Comparison of ENCODE assay signal across 23 cellular contexts in genomic region chr13:72556945-72557344, GRCh38.
DNase-seq lines count a peak whose midpoint lies in the region; ATAC-seq, FAIRE-seq and TF ChIP-seq lines count a peak whose summit lies in the region.
"Had no signal": no experiment of that assay in that cellular context is flagged by ENCODE, and none has a peak within 500 bp of the region (broad histone marks: within the 10 kb centered on the region; RNA-seq: fewer than 3 reads in every experiment).

No MANE protein-coding gene starts in this region.

- H4K20me1 ChIP-seq in mammary epithelial cell (ENCODE audit: insufficient read depth, low read length) (no peaks in the 10 kb centered on the region), osteoblast (ENCODE audit: insufficient read depth, low read length) (no peaks in the 10 kb centered on the region)
- H4K20me1 ChIP-seq: BLaER1 had no signal

- WGBS in mammary epithelial cell (ENCODE audit: low coverage, missing lambda C conversion rate) = 89% methylated on average over 1 of the region's 1 CpG

- peak overlapping the region; percentile 16 for H3K27ac ChIP-seq in mammary epithelial cell (ENCODE audit: insufficient read depth, low read depth, low read length)
- no peak overlapping the region for H3K27ac ChIP-seq in osteoblast (ENCODE audit: low read depth, low read length)
- H3K27ac ChIP-seq in tibial artery = no peak overlapping the region
- H3K27ac ChIP-seq: 22Rv1, BLaER1, C4-2B had no signal

- CTCF ChIA-PET in mammary epithelial cell (lab: Charles Lee; ENCODE audit: low non-redundant PET) = no interaction called here
- CTCF ChIA-PET in MCF 10A (lab: Yijun Ruan, JAX) = no interaction called here

- peaks cover 6% of the 10 kb centered on the region for H3K4me1 Mint-ChIP-seq in MCF 10A (ENCODE audit: insufficient read depth, unreplicated experiment)
- H3K4me1 Mint-ChIP-seq: B cell; CD4-positive, CD25-positive, alpha-beta regulatory T cell; GM23338; H9 had no signal

- no peaks in the 10 kb centered on the region for H3K36me3 Mint-ChIP-seq in MCF 10A (ENCODE audit: insufficient read depth, unreplicated experiment)
- H3K36me3 Mint-ChIP-seq: CD4-positive, CD25-positive, alpha-beta regulatory T cell; CD8-positive, alpha-beta T cell had no signal

- intact Hi-C loops in mammary epithelial cell (cut with micrococcal nuclease) = no loop called here
- intact Hi-C loops in MCF 10A (cut with micrococcal nuclease) = no loop called here
- intact Hi-C loops in tibial artery (cut with DNase I; ENCODE audit: low total_unique reads) = no loop called here

- H3K4me3 ChIP-seq in mammary epithelial cell (replicated peaks in 1 of 3; ENCODE audit: insufficient read depth in 1 of 3, low read depth in 2 of 3, low read length in 3 of 3) (no peak overlapping the region), bronchial epithelial cell (ENCODE audit: low read depth, low read length) (no peak overlapping the region), osteoblast (ENCODE audit: insufficient read depth, low read length) (no peak overlapping the region), tibial artery (no peak overlapping the region)
- H3K4me3 ChIP-seq: BLaER1, GM23338 had no signal

- H3K4me3 Mint-ChIP-seq in MCF 10A (ENCODE audit: unreplicated experiment) = no peak overlapping the region
- H3K4me3 Mint-ChIP-seq: B cell; CD4-positive, CD25-positive, alpha-beta regulatory T cell; CD8-positive, alpha-beta T cell; GM23338; H9 had no signal

- no peak overlapping the region for H3K27ac Mint-ChIP-seq in MCF 10A (ENCODE audit: low read depth, unreplicated experiment)
- H3K27ac Mint-ChIP-seq: B cell; CD4-positive, CD25-positive, alpha-beta regulatory T cell; CD8-positive, alpha-beta T cell; GM23338; H9 had no signal

- H3K27me3 Mint-ChIP-seq in MCF 10A (ENCODE audit: insufficient read depth, unreplicated experiment) = peaks cover 5% of the 10 kb centered on the region
- H3K27me3 Mint-ChIP-seq: B cell; CD4-positive, CD25-positive, alpha-beta regulatory T cell had no signal

- H3K9me3 Mint-ChIP-seq in MCF 10A (ENCODE audit: unreplicated experiment) = no peaks in the 10 kb centered on the region
- H3K9me3 Mint-ChIP-seq: CD8-positive, alpha-beta T cell; GM23338 had no signal

- H3K9ac ChIP-seq in mammary epithelial cell (ENCODE audit: insufficient read depth, low read length) = no peak overlapping the region
- H3K9ac ChIP-seq: BLaER1 had no signal

- ATAC-seq in esophagus mucosa = peak; percentile 46
- ATAC-seq: CD8-positive, alpha-beta T cell; GM23338; HCT116 had no signal

- dilution Hi-C loops in mammary epithelial cell (cut with HindIII; ENCODE audit: low sequenced_read_pairs) = no loop called here

- H3K4me1 ChIP-seq in mammary epithelial cell (ENCODE audit: insufficient read depth, low read length) (peaks cover 10% of the 10 kb centered on the region), osteoblast (ENCODE audit: insufficient read depth, low read length) (no peaks in the 10 kb centered on the region), tibial artery (no peaks in the 10 kb centered on the region)
- H3K4me1 ChIP-seq: BLaER1, Caco-2 had no signal

- H3K9me3 ChIP-seq in mammary epithelial cell (replicated peaks; ENCODE audit: insufficient read depth, low read length) (no peaks in the 10 kb centered on the region), osteoblast (ENCODE audit: low read depth, low read length) (no peaks in the 10 kb centered on the region), tibial artery (no peaks in the 10 kb centered on the region)
- H3K9me3 ChIP-seq: BLaER1, Caco-2 had no signal

- peak overlapping the region; percentile 30 for H3K4me2 ChIP-seq in mammary epithelial cell (ENCODE audit: insufficient read depth, low read depth, low read length)
- H3K4me2 ChIP-seq in osteoblast (ENCODE audit: insufficient read depth, low read length) = no peak overlapping the region
- H3K4me2 ChIP-seq: BLaER1, GM23338 had no signal

- DNase-seq in mammary epithelial cell (peak; percentile 62), MCF 10A (ENCODE audit: unreplicated experiment) (no peak), bronchial epithelial cell (ENCODE audit: low read depth) (peak; percentile 96), osteoblast (ENCODE audit: insufficient read length, low spot score, missing footprints) (peak; percentile 9), hippocampal formation (lab: John Stamatoyannopoulos, UW) (no peak), tibial artery (no peak)
- DNase-seq in activated CD4-positive, alpha-beta T cell treated with anti-CD3 and anti-CD28 coated beads, Interleukin-2, amount 50 U/mL, for 4 hours = no peak
- DNase-seq: Caco-2; CD4-positive, CD25-positive, alpha-beta regulatory T cell; CD8-positive, alpha-beta T cell; DMS153; DND-41; H9 had no signal

- no peak for FAIRE-seq in bronchial epithelial cell (lab: Jason Lieb, UNC)
- FAIRE-seq: A204.1, G401.6, GM12892 had no signal

- H2AFZ ChIP-seq in mammary epithelial cell (ENCODE audit: low read depth, low read length) (peak overlapping the region; percentile 42), osteoblast (ENCODE audit: low read length) (no peak overlapping the region)
- H2AFZ ChIP-seq: GM23338 had no signal

- no TSS peak for BruUV-seq in mammary epithelial cell (replicated peaks; lab: Mats Ljungman, UMichigan)
- BruUV-seq in MCF 10A (replicated peaks; lab: Mats Ljungman, UMichigan) = no TSS peak

- H3K79me2 ChIP-seq in mammary epithelial cell (ENCODE audit: insufficient read depth, low read length) = no peaks in the 10 kb centered on the region
- H3K79me2 ChIP-seq in osteoblast (ENCODE audit: insufficient read depth, low read length) = no peaks in the 10 kb centered on the region

- H3K36me3 ChIP-seq in mammary epithelial cell (ENCODE audit: insufficient read depth, low read length) (no peaks in the 10 kb centered on the region), bronchial epithelial cell (ENCODE audit: control insufficient read depth, insufficient read depth, low read length) (no peaks in the 10 kb centered on the region), osteoblast (ENCODE audit: insufficient read depth, low read length) (no peaks in the 10 kb centered on the region), tibial artery (no peaks in the 10 kb centered on the region)
- H3K36me3 ChIP-seq: BLaER1 had no signal

- H3K27me3 ChIP-seq in mammary epithelial cell (ENCODE audit: insufficient read depth, low read length) (no peaks in the 10 kb centered on the region), bronchial epithelial cell (ENCODE audit: control insufficient read depth, insufficient read depth, low read length) (no peaks in the 10 kb centered on the region), osteoblast (ENCODE audit: insufficient read depth, low read length) (no peaks in the 10 kb centered on the region), tibial artery (no peaks in the 10 kb centered on the region)
- H3K27me3 ChIP-seq: BLaER1 had no signal

- in situ Hi-C loops in mammary epithelial cell (cut with MboI; ENCODE audit: low sequenced_read_pairs in 2 of 2) = no loop called here

- POLR2A ChIA-PET in MCF 10A (lab: Yijun Ruan, JAX) = interaction anchor here (0.9 to 1.2 kb wide), 2 partner anchors 17 to 37 kb away, joined by 3 read pairs; no protein-coding TSS in a partner anchor

- no peak for TF ChIP-seq CTCF in mammary epithelial cell (conservative IDR thresholded peaks at IDR 0.05 in 1 of 2, IDR thresholded peaks at IDR 0.05 in 1 of 2; ENCODE audit: extremely low read depth in 1 of 2, insufficient read depth in 1 of 2, low read depth in 1 of 2, low read length in 2 of 2)
- TF ChIP-seq CTCF in MCF 10A (IDR thresholded peaks at IDR 0.05; ENCODE audit: unreplicated experiment) = no peak
- no peak for TF ChIP-seq CTCF in bronchial epithelial cell (IDR thresholded peaks at IDR 0.05; ENCODE audit: insufficient read depth, low read length, severe bottlenecking)
- no peak for TF ChIP-seq CTCF in osteoblast (IDR thresholded peaks at IDR 0.05; ENCODE audit: extremely low read depth, low read depth, low read length)
- no peak for TF ChIP-seq CTCF in tibial artery (IDR thresholded peaks at IDR 0.05)

Comparison
In these comparisons a context has a peak if more than half of its experiments do, and no peak if none do; other contexts are left out.
1. DNase-seq: peak in mammary epithelial cell (single experiment), bronchial epithelial cell (single experiment) and osteoblast (single experiment); none in MCF 10A (single experiment), activated CD4-positive, alpha-beta T cell treated with anti-CD3 and anti-CD28 coated beads, Interleukin-2, amount 50 U/mL, for 4 hours (0 of 2), hippocampal formation (0 of 2) and tibial artery (0 of 2).